Comparison of ENCODE assay signal across 8 cellular contexts in genomic region chr3:122890077-122890484, GRCh38.
DNase-seq lines count a peak whose midpoint lies in the region; ATAC-seq and TF ChIP-seq lines count a peak whose summit lies in the region.

No MANE protein-coding gene starts in this region.

- peak; percentile 31 for DNase-seq in GM04503 (ENCODE audit: low read depth)
- peak; percentile 58 for DNase-seq in H7
- peak; percentile 76 for DNase-seq in UCSD-AML1 (lab: John Stamatoyannopoulos, UW; ENCODE audit: unreplicated experiment)
- DNase-seq in iPS-NIHi11 (ENCODE audit: low spot score) = peak; percentile 76
- peak; percentile 17 for DNase-seq in thoracic aorta (ENCODE audit: low spot score)
- no peak for DNase-seq in NCI-H1930 (lab: John Stamatoyannopoulos, UW)
- DNase-seq in stimulated activated CD4-positive, alpha-beta T cell treated with anti-CD3 and anti-CD28 coated beads, Interleukin-4, amount 100 ng/mL, for 4 hours = no peak
- DNase-seq in HEK293T (ENCODE audit: extremely low spot score) = no peak

- no peak overlapping the region for H3K27ac ChIP-seq in thoracic aorta

- CTCF ChIA-PET in HEK293T (lab: Yijun Ruan, JAX) = no interaction called here

- H3K27me3 ChIP-seq in H7 (ENCODE audit: control insufficient read depth, insufficient read depth, low read length) = no peaks in the 10 kb centered on the region; the same call in 1 of the 2 replicates
- H3K27me3 ChIP-seq in thoracic aorta (replicated peaks; ENCODE audit: insufficient read depth) = no peaks in the 10 kb centered on the region

- no peak for ATAC-seq in thoracic aorta (ENCODE audit: insufficient number of reproducible peaks, low FRiP score, low read depth)

- TF ChIP-seq CTCF in thoracic aorta (IDR thresholded peaks at IDR 0.05) = no peak

- H3K36me3 ChIP-seq in H7 (replicated peaks; ENCODE audit: control insufficient read depth, insufficient read depth, low read length) = no peaks in the 10 kb centered on the region
- H3K36me3 ChIP-seq in thoracic aorta = no peaks in the 10 kb centered on the region

- POLR2A ChIA-PET in HEK293T (lab: Yijun Ruan, JAX) = no interaction called here

- no peaks in the 10 kb centered on the region for H3K9me3 ChIP-seq in thoracic aorta

- H3K4me1 ChIP-seq in thoracic aorta (ENCODE audit: control insufficient read depth in 1 of 2, low read depth in 2 of 2) = peaks cover 3 to 20% of the 10 kb centered on the region in 2 donors

- H3K4me3 ChIP-seq in H7 (ENCODE audit: insufficient read depth, low read depth, low read length) = no peak overlapping the region
- no peak overlapping the region for H3K4me3 ChIP-seq in thoracic aorta

TF ChIP-seq in HEK293T, 16 proteins besides CTCF, POLR2A, EP300 and RAD21:
- TF ChIP-seq ZNF384 (IDR thresholded peaks at IDR 0.05) = no peak

Comparison
In these comparisons a context has a peak if more than half of its experiments do, and no peak if none do; other contexts are left out.
1. DNase-seq: peak in GM04503 (single experiment), H7 (single experiment), UCSD-AML1 (single experiment), iPS-NIHi11 (single experiment) and thoracic aorta (single experiment); none in NCI-H1930 (0 of 2), stimulated activated CD4-positive, alpha-beta T cell treated with anti-CD3 and anti-CD28 coated beads, Interleukin-4, amount 100 ng/mL, for 4 hours (0 of 2) and HEK293T (single experiment).